Comparison of ENCODE assay signal across 9 cellular contexts in the genomic region with DNA sequence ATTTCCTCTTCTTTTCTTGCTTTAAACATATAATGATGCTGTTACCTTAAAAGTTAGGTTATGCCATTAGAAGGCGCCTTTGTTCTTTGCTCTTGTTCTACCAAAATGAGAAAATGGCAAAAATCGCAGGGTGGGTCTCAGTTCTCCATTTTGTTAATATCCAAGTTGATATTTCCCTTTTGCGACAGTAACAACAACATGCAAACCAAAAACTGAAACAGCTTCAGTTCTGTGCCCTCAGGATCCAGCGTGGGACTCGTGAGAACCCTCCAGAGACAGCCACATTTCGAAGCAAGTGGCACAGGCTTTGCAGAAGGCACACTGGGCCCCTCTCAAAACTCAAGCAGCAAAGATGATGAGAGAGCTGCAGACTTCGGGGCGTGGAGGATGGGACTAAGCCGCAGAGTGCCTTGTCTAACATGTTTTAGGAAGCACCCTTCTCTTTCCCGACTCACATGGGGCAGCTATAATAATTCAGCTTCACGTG. TPM values are rescaled to one million over a fixed set of nuclear protein-coding genes. Genes with fewer than 3 reads are reported as not detected.
DNase-seq lines count a peak whose midpoint lies in the region; ATAC-seq and TF ChIP-seq lines count a peak whose summit lies in the region.
"Had no signal": no experiment of that assay in that cellular context is flagged by ENCODE, and none has a peak within 500 bp of the region (broad histone marks: within the 10 kb centered on the region; RNA-seq: fewer than 3 reads in every experiment).

No MANE protein-coding gene starts in this region.

- no peaks in the 10 kb centered on the region for H3F3A ChIP-seq in OCI-LY1 (ENCODE audit: insufficient read depth, low read length)

- intact Hi-C loops in esophagus squamous epithelium (cut with DNase I) (no loop called here), spleen (cut with DNase I; ENCODE audit: low total_unique reads) (no loop called here)

- H3K9me2 ChIP-seq in OCI-LY1 (ENCODE audit: low read depth, low read length): no peaks in the 10 kb centered on the region

- H3K4me2 ChIP-seq in OCI-LY1 (ENCODE audit: low read length): no peak overlapping the region

- TF ChIP-seq CTCF in OCI-LY1 (IDR thresholded peaks at IDR 0.05; ENCODE audit: low read length): no peak
- no peak for TF ChIP-seq CTCF in esophagus squamous epithelium (IDR thresholded peaks at IDR 0.05)
- TF ChIP-seq CTCF in spleen (IDR thresholded peaks at IDR 0.05 in 8 of 11, conservative IDR thresholded peaks at IDR 0.05 in 3 of 11): no peak

- no peak overlapping the region for H3K9ac ChIP-seq in OCI-LY1 (ENCODE audit: low read length)

- peak overlapping the region; percentile 2 for H3K4me3 ChIP-seq in OCI-LY1 (ENCODE audit: low read depth, low read length, poor library complexity, severe bottlenecking)
- peak overlapping the region in 1 of 4 donors; percentile 21 for H3K4me3 ChIP-seq in esophagus squamous epithelium
- H3K4me3 ChIP-seq in spleen: peak overlapping the region in 3 of 8 donors; percentile 10 to 59 (median 10)

- DNase-seq in NOMO-1 (lab: John Stamatoyannopoulos, UW; ENCODE audit: unreplicated experiment in 2 of 2) (peak; percentile 54 to 59), NOMO-1 treated with dmso at 0.1 percent for 144 hours (lab: John Stamatoyannopoulos, UW; ENCODE audit: unreplicated experiment) (no peak), esophagus squamous epithelium (lab: John Stamatoyannopoulos, UW) (no peak), spleen (no peak), A172 (ENCODE audit: low spot score) (no peak)

- TF ChIP-seq POLR2A in esophagus squamous epithelium (IDR thresholded peaks at IDR 0.05): no peak
- no peak for TF ChIP-seq POLR2A in spleen (IDR thresholded peaks at IDR 0.05)

- H3K79me2 ChIP-seq in OCI-LY1 (ENCODE audit: insufficient read depth, low read length): no peaks in the 10 kb centered on the region

- no peaks in the 10 kb centered on the region for H4K20me1 ChIP-seq in OCI-LY1 (ENCODE audit: insufficient read depth, low read length)

- no peak for ATAC-seq in HG03139 (IDR thresholded peaks at IDR 0.05; ENCODE audit: unreplicated experiment)
- no peak for ATAC-seq in HG03196 (IDR thresholded peaks at IDR 0.05; ENCODE audit: unreplicated experiment)
- ATAC-seq: Panc1 had no signal

- no peak overlapping the region for H2AFZ ChIP-seq in OCI-LY1 (ENCODE audit: low read length)

- H3K27me3 ChIP-seq in OCI-LY1 (ENCODE audit: insufficient read depth, low read length) (peaks cover 4% of the 10 kb centered on the region; the same call in 1 of the 2 replicates), esophagus squamous epithelium (no peaks in the 10 kb centered on the region), spleen (replicated peaks in 1 of 7) (no peaks in the 10 kb centered on the region)

- peaks cover 9% of the 10 kb centered on the region for H3K4me1 ChIP-seq in OCI-LY1 (ENCODE audit: insufficient read depth, low read length, severe bottlenecking)
- peaks cover 4 to 40% (median 11%) of the 10 kb centered on the region in 3 donors for H3K4me1 ChIP-seq in esophagus squamous epithelium
- H3K4me1 ChIP-seq in spleen: peaks cover 49 to 99% (median 91%) of the 10 kb centered on the region in 6 donors

- H3K27ac ChIP-seq in OCI-LY1 (ENCODE audit: low read depth, low read length, poor library complexity, severe bottlenecking) (no peak overlapping the region), esophagus squamous epithelium (peak overlapping the region; percentile 59 to 83 (median 66)), spleen (peak overlapping the region; percentile 79 to 95 (median 86))

- 49 to 66% methylated on average over 8 to 11 of the region's 11 CpGs for WGBS in esophagus squamous epithelium, 2 donors
- WGBS in spleen, 5 donors: 19 to 41% (median 34%) methylated on average over 11 of the region's 11 CpGs

- H3K9me3 ChIP-seq in OCI-LY1 (ENCODE audit: low read length) (no peaks in the 10 kb centered on the region), esophagus squamous epithelium (no peaks in the 10 kb centered on the region), spleen (no peaks in the 10 kb centered on the region)

- H3K36me3 ChIP-seq in OCI-LY1 (ENCODE audit: insufficient read depth, low read length): no peaks in the 10 kb centered on the region
- no peaks in the 10 kb centered on the region for H3K36me3 ChIP-seq in esophagus squamous epithelium
- H3K36me3 ChIP-seq in spleen: no peaks in the 10 kb centered on the region

RNA-seq across cellular contexts. Expression of gene LCP2, which starts 33.0 kb away (rescaled TPM):
- total RNA-seq in esophagus squamous epithelium: 10 to 100 TPM in 3 of 4 donors, 1 to 10 TPM in 1; 3.9 to 17.9 (median 12.6) TPM
- 100 to 1,000 TPM; 186 to 272 (median 219) TPM for total RNA-seq in spleen
- polyA plus RNA-seq in spleen: 10 to 100 TPM; 28.3 to 33.1 (median 29.3) TPM
- total RNA-seq in A172 (2014; rRNA removed; shearing (Covaris generic)): not detected in 2 replicates

RNA-seq across cellular contexts. Expression of gene KCNMB1, which starts 58.6 kb away (rescaled TPM):
- total RNA-seq in esophagus squamous epithelium (1 to 10 TPM in 3 of 4 donors, under 1 TPM in 1; 0.38 to 9.3 (median 2.4) TPM), spleen (1 to 10 TPM in 3 of 7 donors, under 1 TPM in 4; 0.13 to 2.2 (median 0.97) TPM)
- polyA plus RNA-seq in spleen: under 1 TPM; 0.63 to 0.80 (median 0.74) TPM
- total RNA-seq in A172 (2014; rRNA removed; shearing (Covaris generic)): not detected in 2 replicates

Comparison
In these comparisons a context has a peak if more than half of its experiments do, and no peak if none do; other contexts are left out.
1. DNase-seq: peak in NOMO-1 (2 of 2); none in NOMO-1 treated with dmso at 0.1 percent for 144 hours (single experiment), esophagus squamous epithelium (single experiment), spleen (single experiment) and A172 (single experiment).
2. RNA of gene LCP2, which starts 33.0 kb away (total RNA-seq): 186 to 272 TPM in spleen; 3.9 to 17.9 TPM in esophagus squamous epithelium and not detected in A172; every median in the first group is over 4 times any median in the second.